ENCODE assay signal across 9 cellular contexts in genomic region chr1:156838972-156839371, GRCh38. TPM values are rescaled to one million over a fixed set of nuclear protein-coding genes. Genes with fewer than 3 reads are reported as not detected.
DNase-seq lines count a peak whose midpoint lies in the region; ATAC-seq, FAIRE-seq and TF ChIP-seq lines count a peak whose summit lies in the region.
"Had no signal": no experiment of that assay in that cellular context is flagged by ENCODE, and none has a peak within 500 bp of the region (broad histone marks: within the 10 kb centered on the region; RNA-seq: fewer than 3 reads in every experiment).

No MANE protein-coding gene starts in this region.

- H3K36me3 ChIP-seq in KMS-11 (ENCODE audit: insufficient read depth) = no peaks in the 10 kb centered on the region
- H3K36me3 ChIP-seq in pancreas = no peaks in the 10 kb centered on the region

- H3K9ac ChIP-seq in KMS-11 = no peak overlapping the region

- H3K79me2 ChIP-seq in KMS-11 (ENCODE audit: insufficient read depth, low read depth) = no peaks in the 10 kb centered on the region

- H3K4me3 ChIP-seq in KMS-11 (IDR thresholded peaks at IDR 0.05; ENCODE audit: insufficient read depth, low read depth, low read length) (no peak overlapping the region), pancreas (no peak overlapping the region)

- ATAC-seq in pancreas = peak; percentile 38 to 92 (median 81)
- ATAC-seq in GM18505 (IDR thresholded peaks at IDR 0.05; ENCODE audit: unreplicated experiment) = no peak

- 29 to 31% methylated on average over 7 of the region's 7 CpGs for WGBS in pancreas, 2 donors

- no peaks in the 10 kb centered on the region for H3K9me3 ChIP-seq in pancreas

- intact Hi-C loops in pancreas (cut with DNase I) = no loop called here

- H3K27ac ChIP-seq in KMS-11 (no peak overlapping the region), pancreas (no peak overlapping the region)

- TF ChIP-seq CTCF in KMS-11 (conservative IDR thresholded peaks at IDR 0.05; ENCODE audit: low read depth, low read length) = peak; percentile 100
- peak; percentile 64 to 86 (median 74) for TF ChIP-seq CTCF in pancreas (IDR thresholded peaks at IDR 0.05)

- no peak overlapping the region for H3K4me2 ChIP-seq in KMS-11

- H3K27me3 ChIP-seq in KMS-11 (ENCODE audit: insufficient read depth, low read depth) (peaks cover 90% of the 10 kb centered on the region), pancreas (peaks cover 0 to 4% (median 0%) of the 10 kb centered on the region in 4 donors)

- DNase-seq in DMS114 treated with DMSO at 0.1 percent for 48 hours (lab: John Stamatoyannopoulos, UW; ENCODE audit: unreplicated experiment) = peak; percentile 29
- peak; percentile 48 to 58 for DNase-seq in activated CD4-positive, alpha-beta T cell treated with anti-CD3 and anti-CD28 coated beads, Interleukin-2, amount 50 U/mL, for 48 hours
- peak; percentile 35 to 57 for DNase-seq in erythroblast (lab: John Stamatoyannopoulos, UW)
- peak in 2 of 6 donors; percentile 40 to 42 for DNase-seq in pancreas
- no peak for DNase-seq in midbrain (lab: John Stamatoyannopoulos, UW)
- DNase-seq in HPDE6-E6E7 (ENCODE audit: extremely low spot score) = no peak

- H2AFZ ChIP-seq in KMS-11 (ENCODE audit: low read depth) = no peak overlapping the region

- TF ChIP-seq POLR2A in erythroblast (IDR thresholded peaks at IDR 0.05; ENCODE audit: low read length) = no peak
- no peak for TF ChIP-seq POLR2A in GM18505 (IDR thresholded peaks at IDR 0.05; ENCODE audit: borderline replicate concordance, extremely low read depth, insufficient read depth, insufficient read length)

- no peaks in the 10 kb centered on the region for H4K20me1 ChIP-seq in KMS-11 (ENCODE audit: insufficient read depth)

- no peak for FAIRE-seq in pancreas (lab: Jason Lieb, UNC)
- FAIRE-seq: frontal cortex had no signal

- H3K4me1 ChIP-seq in KMS-11 (ENCODE audit: low read depth, poor library complexity, severe bottlenecking) = no peaks in the 10 kb centered on the region
- H3K4me1 ChIP-seq in pancreas = no peaks in the 10 kb centered on the region

RNA-seq across cellular contexts. Expression of gene INSRR, which starts 19.9 kb away (rescaled TPM):
- total RNA-seq in pancreas = under 1 TPM; 0.03 to 0.47 (median 0.09) TPM
- polyA plus RNA-seq in pancreas = under 1 TPM; 0.94 to 0.99 TPM

RNA-seq across cellular contexts. Expression of gene NTRK1, which starts 21.7 kb away (rescaled TPM):
- total RNA-seq in pancreas = under 1 TPM; 0.20 to 0.79 (median 0.35) TPM
- polyA plus RNA-seq in pancreas = 1 to 10 TPM in 1 of 2 donors, under 1 TPM in 1; 0.99 to 1.1 TPM

RNA-seq across cellular contexts. Expression of gene SH2D2A, which starts 22.3 kb away (rescaled TPM):
- 1 to 10 TPM in 2 of 6 donors, under 1 TPM in 4; 0.16 to 1.5 (median 0.71) TPM for total RNA-seq in pancreas
- 1 to 10 TPM in 1 of 2 donors, under 1 TPM in 1; 0.40 to 1.3 TPM for polyA plus RNA-seq in pancreas

RNA-seq across cellular contexts. Expression of gene PEAR1, which starts 54.5 kb away (rescaled TPM):
- 1 to 10 TPM; 1.7 to 5.6 (median 2.8) TPM for total RNA-seq in pancreas
- 1 to 10 TPM; 6.6 to 7.1 TPM for polyA plus RNA-seq in pancreas

Comparison
In these comparisons a context has a peak if more than half of its experiments do, and no peak if none do; other contexts are left out.
1. DNase-seq: peak in DMS114 treated with DMSO at 0.1 percent for 48 hours (single experiment), activated CD4-positive, alpha-beta T cell treated with anti-CD3 and anti-CD28 coated beads, Interleukin-2, amount 50 U/mL, for 48 hours (2 of 2) and erythroblast (2 of 2); none in midbrain (single experiment) and HPDE6-E6E7 (single experiment).